Comparison of ENCODE assay signal across 8 cellular contexts in genomic region chr3:5006755-5007202, GRCh38. TPM values are rescaled to one million over a fixed set of nuclear protein-coding genes. Genes with fewer than 3 reads are reported as not detected.
DNase-seq lines count a peak whose midpoint lies in the region; ATAC-seq and TF ChIP-seq lines count a peak whose summit lies in the region.

No MANE protein-coding gene starts in this region.

- no peaks in the 10 kb centered on the region for H3K27me3 ChIP-seq in left ventricle myocardium inferior (ENCODE audit: low read depth)

- peak; percentile 70 for DNase-seq in Right ventricle myocardium inferior (ENCODE audit: missing footprints)
- DNase-seq in left ventricle myocardium inferior = no peak
- peak; percentile 58 for DNase-seq in activated CD8-positive, alpha-beta memory T cell treated with anti-CD3 and anti-CD28 coated beads, Interleukin-2, amount 50 U/mL, for 4 hours
- peak; percentile 81 for DNase-seq in naive B cell
- DNase-seq in DMS53 treated with DMSO at 0.1 percent for 48 hours (lab: John Stamatoyannopoulos, UW; ENCODE audit: unreplicated experiment) = no peak
- no peak for DNase-seq in ureter (ENCODE audit: low spot score)
- no peak for DNase-seq in OCI-M1 (lab: John Stamatoyannopoulos, UW)

- H3K27me3 Mint-ChIP-seq in naive B cell = no peaks in the 10 kb centered on the region

- no peaks in the 10 kb centered on the region for H3K36me3 ChIP-seq in left ventricle myocardium inferior

- no peaks in the 10 kb centered on the region for H3K9me3 Mint-ChIP-seq in naive B cell

- H3K36me3 Mint-ChIP-seq in naive B cell = no peaks in the 10 kb centered on the region

- peaks cover 34 to 61% (median 39%) of the 10 kb centered on the region in 3 donors for H3K4me1 Mint-ChIP-seq in naive B cell

- H3K27ac Mint-ChIP-seq in naive B cell = peak overlapping the region; percentile 92 to 100 (median 98)

- H3K4me3 Mint-ChIP-seq in naive B cell = peak overlapping the region; percentile 5 to 85 (median 58)

- peaks cover 7% of the 10 kb centered on the region for H3K4me1 ChIP-seq in left ventricle myocardium inferior

- intact Hi-C loops in Right ventricle myocardium inferior (cut with DNase I) (no loop called here), left ventricle myocardium inferior (cut with micrococcal nuclease) (no loop called here)

- no peak for TF ChIP-seq CTCF in left ventricle myocardium inferior (IDR thresholded peaks at IDR 0.05; ENCODE audit: borderline replicate concordance)

- no peak overlapping the region for H3K27ac ChIP-seq in left ventricle myocardium inferior (replicated peaks)

- H3K9me3 ChIP-seq in left ventricle myocardium inferior (replicated peaks) = no peaks in the 10 kb centered on the region

- ATAC-seq in Right ventricle myocardium inferior = no peak
- peak; percentile 72 for ATAC-seq in HG03196 (IDR thresholded peaks at IDR 0.05; ENCODE audit: unreplicated experiment)
- peak; percentile 70 to 71 for ATAC-seq in naive B cell (ENCODE audit: low read depth in 2 of 2)

- no peak overlapping the region for H3K4me3 ChIP-seq in left ventricle myocardium inferior

RNA-seq across cellular contexts. Expression of gene BHLHE40, which starts 27.5 kb away (rescaled TPM):
- 26.9 TPM for total RNA-seq in Right ventricle myocardium inferior
- 33.9 TPM for total RNA-seq in left ventricle myocardium inferior
- polyA plus RNA-seq in naive B cell (ENCODE audit: low read depth in 6 of 6) = 1 to 10 TPM; 1.8 to 6.4 (median 3.3) TPM
- total RNA-seq in ureter = 206 TPM

Comparison
In these comparisons a context has a peak if more than half of its experiments do, and no peak if none do; other contexts are left out.
1. DNase-seq: peak in Right ventricle myocardium inferior (single experiment), activated CD8-positive, alpha-beta memory T cell treated with anti-CD3 and anti-CD28 coated beads, Interleukin-2, amount 50 U/mL, for 4 hours (single experiment) and naive B cell (single experiment); none in left ventricle myocardium inferior (single experiment), DMS53 treated with DMSO at 0.1 percent for 48 hours (single experiment), ureter (single experiment) and OCI-M1 (single experiment).